In genomic region chr9:118991366-118992285, GRCh38 we compare ENCODE assay signal across 25 cellular contexts.
DNase-seq lines count a peak whose midpoint lies in the region; ATAC-seq, FAIRE-seq and TF ChIP-seq lines count a peak whose summit lies in the region.
"Had no signal": no experiment of that assay in that cellular context is flagged by ENCODE, and none has a peak within 500 bp of the region (broad histone marks: within the 10 kb centered on the region; RNA-seq: fewer than 3 reads in every experiment).

No MANE protein-coding gene starts in this region.

- DNase-seq in SKM-1 treated with dmso at 0.1 percent for 144 hours (lab: John Stamatoyannopoulos, UW; ENCODE audit: unreplicated experiment) (peak; percentile 6), SKM-1 (lab: John Stamatoyannopoulos, UW; ENCODE audit: unreplicated experiment) (no peak), RPMI7951 (ENCODE audit: low read depth) (peak; percentile 15), sciatic nerve (ENCODE audit: low spot score) (no peak), pancreas (no peak), progenitor cell of endocrine pancreas (ENCODE audit: low spot score, unreplicated experiment) (no peak), NCI-H748 (lab: John Stamatoyannopoulos, UW; ENCODE audit: unreplicated experiment) (no peak)
- DNase-seq: 8988T; activated CD4-positive, alpha-beta T cell treated with anti-CD3 and anti-CD28 coated beads for 48 hours; activated CD8-positive, alpha-beta memory T cell treated with anti-CD3 and anti-CD28 coated beads for 24 hours; activated effector memory CD4-positive, alpha-beta T cell treated with Interleukin-2 at 50 U/mL for 16 hours; erythroblast; HFFc6; NCI-H1105; NCI-H1930; NCI-H2227 treated with DMSO at 0.1 percent for 48 hours; NCI-H748 treated with DMSO at 0.1 percent for 48 hours; posterior cingulate gyrus; stimulated activated naive CD4-positive, alpha-beta T cell treated with Interleukin-2 at 50 U/mL for 16 hours had no signal

- no peaks in the 10 kb centered on the region for H3K36me3 Mint-ChIP-seq in progenitor cell of endocrine pancreas (ENCODE audit: insufficient read depth)
- H3K36me3 Mint-ChIP-seq: activated naive CD8-positive, alpha-beta T cell; memory B cell had no signal

- H3K36me3 ChIP-seq in pancreas: no peaks in the 10 kb centered on the region

- peaks cover 31% of the 10 kb centered on the region for H3K27me3 Mint-ChIP-seq in progenitor cell of endocrine pancreas
- H3K27me3 Mint-ChIP-seq: activated naive CD8-positive, alpha-beta T cell had no signal

- no peak for FAIRE-seq in pancreas (lab: Jason Lieb, UNC)
- FAIRE-seq: D721Med had no signal

- peaks cover 0 to 2% (median 0%) of the 10 kb centered on the region in 4 donors for H3K27me3 ChIP-seq in pancreas

- H3K4me3 ChIP-seq in pancreas: no peak overlapping the region
- H3K4me3 ChIP-seq: SK-N-MC had no signal

- no peak overlapping the region for H3K27ac ChIP-seq in pancreas
- H3K27ac ChIP-seq: RWPE1, SK-N-MC had no signal

- H3K4me1 ChIP-seq in pancreas: no peaks in the 10 kb centered on the region

- WGBS in pancreas, 2 donors: 49 to 68% methylated on average over 3 of the region's 3 CpGs

- TF ChIP-seq CTCF in pancreas (IDR thresholded peaks at IDR 0.05) (no peak), progenitor cell of endocrine pancreas (IDR thresholded peaks at IDR 0.05; ENCODE audit: unreplicated experiment) (no peak)

- no peaks in the 10 kb centered on the region for H3K9me3 ChIP-seq in pancreas

- no peak overlapping the region for H3K4me3 Mint-ChIP-seq in progenitor cell of endocrine pancreas (ENCODE audit: low read depth)
- H3K4me3 Mint-ChIP-seq: activated naive CD8-positive, alpha-beta T cell; HFFc6; memory B cell had no signal

- intact Hi-C loops in sciatic nerve (cut with DNase I) (no loop called here), pancreas (cut with DNase I) (loop anchor here in 1 of 3 donors (10.0 kb wide), 1 partner anchor 57 kb away; no protein-coding TSS in a partner anchor)

- ATAC-seq in esophagus mucosa: peak; percentile 35
- ATAC-seq in sciatic nerve: peak; percentile 12
- ATAC-seq in pancreas: no peak

- H3K27ac Mint-ChIP-seq in progenitor cell of endocrine pancreas: no peak overlapping the region
- H3K27ac Mint-ChIP-seq: activated naive CD8-positive, alpha-beta T cell; HFFc6; memory B cell had no signal

- peaks cover 4% of the 10 kb centered on the region for H3K4me1 Mint-ChIP-seq in progenitor cell of endocrine pancreas (ENCODE audit: low read depth)
- H3K4me1 Mint-ChIP-seq: memory B cell had no signal

- H3K9me3 Mint-ChIP-seq in progenitor cell of endocrine pancreas (ENCODE audit: low read depth): no peaks in the 10 kb centered on the region

Comparison
In these comparisons a context has a peak if more than half of its experiments do, and no peak if none do; other contexts are left out.
1. DNase-seq: peak in SKM-1 treated with dmso at 0.1 percent for 144 hours (single experiment) and RPMI7951 (single experiment); none in SKM-1 (single experiment), sciatic nerve (single experiment), pancreas (0 of 6), progenitor cell of endocrine pancreas (single experiment) and NCI-H748 (single experiment).
2. ATAC-seq: peak in esophagus mucosa (single experiment) and sciatic nerve (single experiment); none in pancreas (0 of 4).